In genomic region chr16:2156025-2156848, GRCh38 we compare ENCODE assay signal across 8 cellular contexts. TPM values are rescaled to one million over a fixed set of nuclear protein-coding genes. Genes with fewer than 3 reads are reported as not detected.
DNase-seq lines count a peak whose midpoint lies in the region; ATAC-seq and TF ChIP-seq lines count a peak whose summit lies in the region.

No MANE protein-coding gene starts in this region.

- H3K9me3 ChIP-seq in liver (ENCODE audit: control insufficient read depth in 4 of 4, low read length in 3 of 4): no peaks in the 10 kb centered on the region
- no peaks in the 10 kb centered on the region for H3K9me3 ChIP-seq in thymus (ENCODE audit: control insufficient read depth)

- H3K27me3 Mint-ChIP-seq in brain: peaks cover 8% of the 10 kb centered on the region

- TF ChIP-seq RAD21 in liver (IDR thresholded peaks at IDR 0.05): no peak

- H3K27ac Mint-ChIP-seq in brain: peak overlapping the region; percentile 92 to 96 (median 94)

- TF ChIP-seq CTCF in brain (conservative IDR thresholded peaks at IDR 0.05) (no peak), liver (IDR thresholded peaks at IDR 0.05; ENCODE audit: low read depth, low read length, missing input control) (no peak)

- peak overlapping the region; percentile 92 to 96 (median 93) for H3K4me3 Mint-ChIP-seq in brain

- H3K4me1 ChIP-seq in liver (ENCODE audit: control insufficient read depth in 4 of 4, insufficient read depth in 4 of 4, low read length in 3 of 4) (peaks cover 31 to 87% (median 68%) of the 10 kb centered on the region in 4 donors), thymus (ENCODE audit: control insufficient read depth, insufficient read depth, low read length) (peaks cover 27% of the 10 kb centered on the region)

- H3K36me3 Mint-ChIP-seq in brain: peaks cover 8% of the 10 kb centered on the region

- H3K9me3 Mint-ChIP-seq in brain: peaks cover 0 to 3% (median 0%) of the 10 kb centered on the region in 5 experiments

- H3K9ac ChIP-seq in liver (ENCODE audit: low read depth in 1 of 2, low read length in 2 of 2): peak overlapping the region; percentile 62 to 86

- peak; percentile 10 for DNase-seq in GF-D8 (lab: John Stamatoyannopoulos, UW)
- DNase-seq in NCI-H69 (lab: John Stamatoyannopoulos, UW): peak; percentile 47

- H3K4me1 Mint-ChIP-seq in brain: peaks cover 65% of the 10 kb centered on the region

- 3% methylated on average over 41 of the region's 41 CpGs for WGBS in liver
- WGBS in thymus: 13% methylated on average over 41 of the region's 41 CpGs

- peak overlapping the region; percentile 77 to 82 for H3K27ac ChIP-seq in liver (ENCODE audit: low read depth in 1 of 2, low read length in 2 of 2)
- no peak overlapping the region for H3K27ac ChIP-seq in thymus (ENCODE audit: low read depth)

- no peak for ATAC-seq in GM19351 (IDR thresholded peaks at IDR 0.05; ENCODE audit: unreplicated experiment)
- ATAC-seq in HG03354 (IDR thresholded peaks at IDR 0.05; ENCODE audit: poor library complexity, severe bottlenecking, unreplicated experiment): no peak
- ATAC-seq in HG03439 (IDR thresholded peaks at IDR 0.05; ENCODE audit: unreplicated experiment): no peak

- H3K4me3 ChIP-seq in liver (ENCODE audit: low read depth in 1 of 3, low read length in 3 of 3) (peak overlapping the region; percentile 78 to 90 (median 89)), thymus (ENCODE audit: low read length) (peak overlapping the region; percentile 82)

- peaks cover 0 to 5% (median under 1%) of the 10 kb centered on the region in 4 donors for H3K36me3 ChIP-seq in liver (ENCODE audit: control insufficient read depth in 4 of 4, insufficient read depth in 3 of 4, low read depth in 1 of 4, low read length in 3 of 4)
- peaks cover 16% of the 10 kb centered on the region for H3K36me3 ChIP-seq in thymus (ENCODE audit: control insufficient read depth, insufficient read depth)

- H3K27me3 ChIP-seq in liver (ENCODE audit: control insufficient read depth in 4 of 4, insufficient read depth in 4 of 4, low read length in 3 of 4): no peaks in the 10 kb centered on the region
- no peaks in the 10 kb centered on the region for H3K27me3 ChIP-seq in thymus (ENCODE audit: control insufficient read depth, insufficient read depth)

TF ChIP-seq in liver, 16 proteins besides CTCF, POLR2A, EP300 and RAD21:
- TF ChIP-seq HNF4A (conservative IDR thresholded peaks at IDR 0.05): peak; percentile 34 to 48
- TF ChIP-seq FOXA2 (IDR thresholded peaks at IDR 0.05): no peak
- TF ChIP-seq NR2F2 (IDR thresholded peaks at IDR 0.05): no peak
- TF ChIP-seq RXRA (IDR thresholded peaks at IDR 0.05): peak; percentile 29 to 30
- TF ChIP-seq REST (IDR thresholded peaks at IDR 0.05): peak; percentile 49
- TF ChIP-seq EGR1 (IDR thresholded peaks at IDR 0.05; ENCODE audit: low read depth in 2 of 2): no peak
- TF ChIP-seq FOXA1 (IDR thresholded peaks at IDR 0.05): no peak
- peak; percentile 48 for TF ChIP-seq TAF1 (conservative IDR thresholded peaks at IDR 0.05)
- TF ChIP-seq, protein P1, sequence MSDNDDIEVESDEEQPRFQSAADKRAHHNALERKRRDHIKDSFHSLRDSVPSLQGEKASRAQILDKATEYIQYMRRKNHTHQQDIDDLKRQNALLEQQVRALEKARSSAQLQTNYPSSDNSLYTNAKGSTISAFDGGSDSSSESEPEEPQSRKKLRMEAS (IDR thresholded peaks at IDR 0.05): peak; percentile 11
- no peak for TF ChIP-seq ATF3 (IDR thresholded peaks at IDR 0.05)
- peak; percentile 15 for TF ChIP-seq SP1 (IDR thresholded peaks at IDR 0.05)

RNA-seq across cellular contexts. Expression of gene TRAF7, which starts 0.7 kb away (rescaled TPM):
- polyA plus RNA-seq in brain (ENCODE audit: insufficient read depth, low read depth, low replicate concordance): 89.5 TPM
- 10 to 100 TPM; 33.2 to 34.8 TPM for total RNA-seq in liver
- polyA plus RNA-seq in liver: 10 to 100 TPM; 14.7 to 36.6 TPM
- polyA plus RNA-seq in thymus: 23.9 TPM

RNA-seq across cellular contexts. Expression of gene RAB26, which starts 7.8 kb away (rescaled TPM):
- polyA plus RNA-seq in brain (ENCODE audit: insufficient read depth, low read depth, low replicate concordance): 13.7 TPM
- 1 to 10 TPM; 1.9 to 3.9 TPM for total RNA-seq in liver
- polyA plus RNA-seq in liver: 1 to 10 TPM; 2.6 to 3.4 TPM
- polyA plus RNA-seq in thymus: 2.6 TPM

RNA-seq across cellular contexts. Expression of gene PKD1, which starts 20.5 kb away (rescaled TPM):
- polyA plus RNA-seq in brain (ENCODE audit: insufficient read depth, low read depth, low replicate concordance) (32.3 TPM), liver (10 to 100 TPM in 1 of 2 donors, 1 to 10 TPM in 1; 8.0 to 20.6 TPM), thymus (35.3 TPM)
- 10 to 100 TPM; 30.6 to 58.4 TPM for total RNA-seq in liver

RNA-seq across cellular contexts. Expression of gene CASKIN1, which starts 40.2 kb away (rescaled TPM):
- polyA plus RNA-seq in brain (ENCODE audit: insufficient read depth, low read depth, low replicate concordance) (17.2 TPM), liver (under 1 TPM in 1 of 2 donors, not detected in 1; 0.17 TPM), thymus (0.48 TPM)
- total RNA-seq in liver: under 1 TPM; under 0.01 to 0.09 TPM

RNA-seq across cellular contexts. Expression of gene MLST8, which starts 49.0 kb away (rescaled TPM):
- polyA plus RNA-seq in brain (ENCODE audit: insufficient read depth, low read depth, low replicate concordance): 131 TPM
- total RNA-seq in liver: 10 to 100 TPM; 11.1 to 14.4 TPM
- polyA plus RNA-seq in liver: 10 to 100 TPM; 26.0 to 26.7 TPM
- polyA plus RNA-seq in thymus: 34.6 TPM
